ENCODE assay signal across 21 cellular contexts in the genomic region with DNA sequence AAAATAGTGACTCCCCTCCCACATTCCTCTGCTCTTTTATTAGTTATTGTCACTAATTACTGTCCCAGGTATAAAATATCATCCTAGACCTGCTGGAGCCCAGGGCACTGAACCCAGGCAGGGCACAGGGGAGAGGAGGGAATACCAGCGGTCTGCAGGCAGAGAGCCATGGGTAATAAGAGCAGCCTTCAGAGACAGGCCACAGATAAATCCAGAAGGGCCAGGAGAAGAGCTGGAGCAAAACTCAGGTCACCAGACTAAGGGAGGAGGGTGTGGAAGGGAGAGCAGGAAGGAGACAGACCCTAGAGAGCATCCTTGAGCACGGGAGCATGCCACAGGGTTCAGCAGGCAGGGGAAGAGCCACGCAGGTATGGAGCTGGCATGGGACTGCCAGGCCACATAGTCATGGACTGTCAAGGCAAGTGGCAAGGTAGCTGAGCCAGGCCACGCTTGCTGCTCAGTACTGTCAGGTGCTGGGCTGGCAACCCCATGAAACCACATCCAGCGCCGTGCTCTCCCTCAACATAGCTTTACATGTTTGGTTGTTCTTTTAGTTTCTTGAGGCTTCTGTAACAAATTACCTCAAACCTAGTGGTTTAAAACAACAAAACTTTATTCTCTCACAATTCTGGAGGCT. TPM values are rescaled to one million over a fixed set of nuclear protein-coding genes. Genes with fewer than 3 reads are reported as not detected.
A peak's percentile ranks its signal among the peaks of the same experiment; 100 is the strongest.
DNase-seq lines count a peak whose midpoint lies in the region; ATAC-seq and TF ChIP-seq lines count a peak whose summit lies in the region.
"Had no signal": no experiment of that assay in that cellular context is flagged by ENCODE, and none has a peak within 500 bp of the region (broad histone marks: within the 10 kb centered on the region; RNA-seq: fewer than 3 reads in every experiment).

No MANE protein-coding gene starts in this region.

- POLR2A ChIA-PET in activated CD8-positive, alpha-beta T cell treated with anti-CD3 and anti-CD28 coated beads, Interleukin-2, amount 10 ng/mL, durations not matched to agents 7 days and 5 days (lab: Charles Lee), result interaction anchor here (0.6 kb wide), 1 partner anchor 1530 kb away, joined by 3 read pairs; no protein-coding TSS in a partner anchor
- POLR2A ChIA-PET in activated CD8-positive, alpha-beta T cell treated with anti-CD3 and anti-CD28 coated beads for 36 hours (lab: Charles Lee), result no interaction called here

- peak overlapping the region; percentile 76 for H3K27ac ChIP-seq in skeletal muscle tissue (ENCODE audit: low read depth, low read length)
- H3K27ac ChIP-seq in neural progenitor cell, result no peak overlapping the region
- H3K27ac ChIP-seq: Peyer's patch had no signal

- intact Hi-C loops in activated CD8-positive, alpha-beta T cell treated with anti-CD3 and anti-CD28 coated beads for 36 hours (cut with micrococcal nuclease), result no loop called here

- H2AFZ ChIP-seq in neural progenitor cell (replicated peaks), result no peak overlapping the region

- H3K4me3 ChIP-seq in Jurkat, Clone E6-1 (ENCODE audit: low read length), result no peak overlapping the region
- no peak overlapping the region for H3K4me3 ChIP-seq in skeletal muscle tissue (ENCODE audit: low read length in 3 of 3)
- H3K4me3 ChIP-seq in neural progenitor cell, result no peak overlapping the region
- H3K4me3 ChIP-seq: Peyer's patch had no signal

- H3F3A ChIP-seq in neural progenitor cell (ENCODE audit: low read depth), result no peaks in the 10 kb centered on the region

- no peaks in the 10 kb centered on the region for H4K20me1 ChIP-seq in neural progenitor cell (ENCODE audit: low read depth)

- H3K4me1 Mint-ChIP-seq in activated CD8-positive, alpha-beta T cell treated with anti-CD3 and anti-CD28 coated beads, Interleukin-2, amount 10 ng/mL, durations not matched to agents 7 days and 5 days (ENCODE audit: low read depth), result peaks cover 8% of the 10 kb centered on the region
- H3K4me1 Mint-ChIP-seq in activated CD8-positive, alpha-beta T cell treated with anti-CD3 and anti-CD28 coated beads for 36 hours (ENCODE audit: low read depth), result no peaks in the 10 kb centered on the region
- peaks cover 5% of the 10 kb centered on the region for H3K4me1 Mint-ChIP-seq in neural progenitor cell

- H3K27me3 ChIP-seq in skeletal muscle tissue (ENCODE audit: control insufficient read depth in 3 of 3, insufficient read depth in 3 of 3, low read length in 3 of 3) (no peaks in the 10 kb centered on the region), neural progenitor cell (no peaks in the 10 kb centered on the region)
- H3K27me3 ChIP-seq: BE2C, Peyer's patch had no signal

- no peak for DNase-seq in activated CD8-positive, alpha-beta T cell treated with anti-CD3 and anti-CD28 coated beads, Interleukin-2, amount 10 ng/mL, durations not matched to agents 7 days and 5 days
- no peak for DNase-seq in activated CD8-positive, alpha-beta T cell treated with anti-CD3 and anti-CD28 coated beads for 36 hours
- peak; percentile 28 for DNase-seq in Jurkat, Clone E6-1 (ENCODE audit: low read depth, low spot score)
- peak; percentile 16 for DNase-seq in left kidney (ENCODE audit: low read depth, low spot score)
- no peak for DNase-seq in stimulated activated CD4-positive, alpha-beta T cell treated with anti-CD3 and anti-CD28 coated beads, Interleukin-4, amount 100 ng/mL, for 24 hours
- no peak for DNase-seq in neural progenitor cell (ENCODE audit: low spot score)
- DNase-seq: BE2C; CD4-positive, alpha-beta memory T cell; DMS153; GDM1; HCEC 1CT; MM.1S; NCI-H1092; NCI-H1436 treated with DMSO at 0.1 percent for 48 hours; NCI-H2029; NCI-H2171; NCI-H526; Peyer's patch had no signal

- peak overlapping the region; percentile 44 for H3K27ac Mint-ChIP-seq in activated CD8-positive, alpha-beta T cell treated with anti-CD3 and anti-CD28 coated beads, Interleukin-2, amount 10 ng/mL, durations not matched to agents 7 days and 5 days
- no peak overlapping the region for H3K27ac Mint-ChIP-seq in activated CD8-positive, alpha-beta T cell treated with anti-CD3 and anti-CD28 coated beads for 36 hours
- H3K27ac Mint-ChIP-seq in neural progenitor cell, result no peak overlapping the region

- CTCF ChIA-PET in activated CD8-positive, alpha-beta T cell treated with anti-CD3 and anti-CD28 coated beads, Interleukin-2, amount 10 ng/mL, durations not matched to agents 7 days and 5 days (lab: Charles Lee), result no interaction called here
- CTCF ChIA-PET in activated CD8-positive, alpha-beta T cell treated with anti-CD3 and anti-CD28 coated beads for 36 hours (lab: Charles Lee), result no interaction called here

- no peak for TF ChIP-seq CTCF in activated CD8-positive, alpha-beta T cell treated with anti-CD3 and anti-CD28 coated beads for 36 hours (IDR thresholded peaks at IDR 0.05)
- no peak for TF ChIP-seq CTCF in neural progenitor cell (IDR thresholded peaks at IDR 0.05)

- ATAC-seq in activated CD8-positive, alpha-beta T cell treated with anti-CD3 and anti-CD28 coated beads, Interleukin-2, amount 10 ng/mL, durations not matched to agents 7 days and 5 days, result peak; percentile 30
- ATAC-seq in activated CD8-positive, alpha-beta T cell treated with anti-CD3 and anti-CD28 coated beads for 36 hours, result no peak
- ATAC-seq in GM19455 (IDR thresholded peaks at IDR 0.05; ENCODE audit: unreplicated experiment), result no peak

- H3K9ac ChIP-seq in skeletal muscle tissue (ENCODE audit: low read depth in 1 of 3, low read length in 3 of 3) (peak overlapping the region; percentile 10 to 44 (median 24)), neural progenitor cell (no peak overlapping the region)

- no peaks in the 10 kb centered on the region for H3K79me2 ChIP-seq in neural progenitor cell (ENCODE audit: low read depth)

- H3K36me3 ChIP-seq in skeletal muscle tissue (ENCODE audit: control insufficient read depth in 3 of 3, insufficient read depth in 3 of 3, low read length in 3 of 3), result peaks cover 4 to 23% (median 15%) of the 10 kb centered on the region in 3 donors
- no peaks in the 10 kb centered on the region for H3K36me3 ChIP-seq in neural progenitor cell
- H3K36me3 ChIP-seq: BE2C had no signal

- H3K9me3 ChIP-seq in skeletal muscle tissue (ENCODE audit: control insufficient read depth in 3 of 3, low read length in 3 of 3) (no peaks in the 10 kb centered on the region), neural progenitor cell (ENCODE audit: low read depth) (no peaks in the 10 kb centered on the region)
- H3K9me3 ChIP-seq: Peyer's patch had no signal

- no peak overlapping the region for H3K4me3 Mint-ChIP-seq in activated CD8-positive, alpha-beta T cell treated with anti-CD3 and anti-CD28 coated beads, Interleukin-2, amount 10 ng/mL, durations not matched to agents 7 days and 5 days
- no peak overlapping the region for H3K4me3 Mint-ChIP-seq in activated CD8-positive, alpha-beta T cell treated with anti-CD3 and anti-CD28 coated beads for 36 hours
- no peak overlapping the region for H3K4me3 Mint-ChIP-seq in neural progenitor cell
- H3K4me3 Mint-ChIP-seq: CD4-positive, alpha-beta memory T cell had no signal

- H3K4me2 ChIP-seq in neural progenitor cell, result no peak overlapping the region

- no peaks in the 10 kb centered on the region for H3K9me3 Mint-ChIP-seq in activated CD8-positive, alpha-beta T cell treated with anti-CD3 and anti-CD28 coated beads, Interleukin-2, amount 10 ng/mL, durations not matched to agents 7 days and 5 days (ENCODE audit: insufficient read depth)
- H3K9me3 Mint-ChIP-seq in activated CD8-positive, alpha-beta T cell treated with anti-CD3 and anti-CD28 coated beads for 36 hours, result no peaks in the 10 kb centered on the region
- H3K9me3 Mint-ChIP-seq in neural progenitor cell, result no peaks in the 10 kb centered on the region
- H3K9me3 Mint-ChIP-seq: CD4-positive, alpha-beta memory T cell had no signal

- no peaks in the 10 kb centered on the region for H3K27me3 Mint-ChIP-seq in activated CD8-positive, alpha-beta T cell treated with anti-CD3 and anti-CD28 coated beads, Interleukin-2, amount 10 ng/mL, durations not matched to agents 7 days and 5 days (ENCODE audit: low read depth)
- no peaks in the 10 kb centered on the region for H3K27me3 Mint-ChIP-seq in activated CD8-positive, alpha-beta T cell treated with anti-CD3 and anti-CD28 coated beads for 36 hours
- H3K27me3 Mint-ChIP-seq in neural progenitor cell (ENCODE audit: insufficient read depth, low read depth), result peaks cover 4% of the 10 kb centered on the region
- H3K27me3 Mint-ChIP-seq: CD4-positive, alpha-beta memory T cell had no signal

- H3K4me1 ChIP-seq in skeletal muscle tissue (ENCODE audit: control insufficient read depth in 3 of 3, insufficient read depth in 3 of 3, low read length in 3 of 3) (peaks cover 24 to 40% (median 26%) of the 10 kb centered on the region in 3 donors), neural progenitor cell (no peaks in the 10 kb centered on the region)
- H3K4me1 ChIP-seq: BE2C, Peyer's patch had no signal

- H3K36me3 Mint-ChIP-seq in activated CD8-positive, alpha-beta T cell treated with anti-CD3 and anti-CD28 coated beads, Interleukin-2, amount 10 ng/mL, durations not matched to agents 7 days and 5 days (ENCODE audit: low read depth), result peaks cover 3% of the 10 kb centered on the region
- peaks cover 5% of the 10 kb centered on the region for H3K36me3 Mint-ChIP-seq in activated CD8-positive, alpha-beta T cell treated with anti-CD3 and anti-CD28 coated beads for 36 hours (ENCODE audit: low read depth)
- H3K36me3 Mint-ChIP-seq in neural progenitor cell, result no peaks in the 10 kb centered on the region

RNA-seq across cellular contexts. Expression of gene CAPN3, which starts 15.6 kb away (rescaled TPM):
- total RNA-seq in activated CD8-positive, alpha-beta T cell treated with anti-CD3 and anti-CD28 coated beads, Interleukin-2, amount 10 ng/mL, durations not matched to agents 7 days and 5 days, result 1 to 10 TPM; 2.5 to 2.9 TPM
- total RNA-seq in activated CD8-positive, alpha-beta T cell treated with anti-CD3 and anti-CD28 coated beads for 36 hours, result 1 to 10 TPM; 3.3 to 3.5 TPM
- 0.96 TPM for polyA plus RNA-seq in Jurkat, Clone E6-1 (2012; ENCODE audit: insufficient read depth, insufficient read length)
- 675 TPM for total RNA-seq in skeletal muscle tissue
- 0.37 TPM in 1 of 2 replicates, not detected in the other for total RNA-seq in neural progenitor cell (ENCODE audit: low replicate concordance)
- total RNA-seq: A172 had no signal

Comparison
In these comparisons a context has a peak if more than half of its experiments do, and no peak if none do; other contexts are left out.
1. DNase-seq: peak in Jurkat, Clone E6-1 (single experiment) and left kidney (single experiment); none in activated CD8-positive, alpha-beta T cell treated with anti-CD3 and anti-CD28 coated beads, Interleukin-2, amount 10 ng/mL, durations not matched to agents 7 days and 5 days (single experiment), activated CD8-positive, alpha-beta T cell treated with anti-CD3 and anti-CD28 coated beads for 36 hours (single experiment), stimulated activated CD4-positive, alpha-beta T cell treated with anti-CD3 and anti-CD28 coated beads, Interleukin-4, amount 100 ng/mL, for 24 hours (single experiment) and neural progenitor cell (single experiment).
2. RNA of gene CAPN3, which starts 15.6 kb away (total RNA-seq): 675 TPM in skeletal muscle tissue (single experiment); 3.3 to 3.5 TPM in activated CD8-positive, alpha-beta T cell treated with anti-CD3 and anti-CD28 coated beads for 36 hours, 2.5 to 2.9 TPM in activated CD8-positive, alpha-beta T cell treated with anti-CD3 and anti-CD28 coated beads, Interleukin-2, amount 10 ng/mL, durations not matched to agents 7 days and 5 days and 0.37 TPM in neural progenitor cell; every median in the first group is over 100 times any median in the second.